In genomic region chr5:116378007-116378831, GRCh38 we compare ENCODE assay signal across 2 cellular contexts.
TF ChIP-seq lines count a peak whose summit lies in the region.

No MANE protein-coding gene starts in this region.

TF ChIP-seq in HEK293, 187 proteins besides CTCF, POLR2A, EP300 and RAD21 (continued from another document and continues in another):
- TF ChIP-seq ZNF148 (tag by site-specific recombination; IDR thresholded peaks at IDR 0.05; ENCODE audit: borderline replicate concordance) = no peak
- peak; percentile 94 for TF ChIP-seq KLF17 (tag by site-specific recombination; IDR thresholded peaks at IDR 0.05)
- TF ChIP-seq ATF2 (tag by site-specific recombination; IDR thresholded peaks at IDR 0.05; ENCODE audit: low read depth) = peak; percentile 61
- no peak for TF ChIP-seq GLI2 (tag by site-specific recombination; IDR thresholded peaks at IDR 0.05; ENCODE audit: borderline replicate concordance, low read depth)
- TF ChIP-seq SCRT1 (tag by site-specific recombination; IDR thresholded peaks at IDR 0.05; ENCODE audit: borderline replicate concordance) = peak; percentile 70; the same call in 1 of the 2 replicates
- TF ChIP-seq ZNF24 (tag by site-specific recombination; IDR thresholded peaks at IDR 0.05) = peak; percentile 61; the same call in 1 of the 2 replicates
- TF ChIP-seq ZFHX2 (tag by site-specific recombination; conservative IDR thresholded peaks at IDR 0.05) = peak; percentile 46; the same call in 1 of the 2 replicates
- TF ChIP-seq ZNF488 (tag by site-specific recombination; IDR thresholded peaks at IDR 0.05) = 0 out of 2 replicates have a peak, but pooled peaks have one; percentile 29
- no peak for TF ChIP-seq AEBP2 (tag by site-specific recombination; IDR thresholded peaks at IDR 0.05; ENCODE audit: borderline replicate concordance)
- no peak for TF ChIP-seq HOXA7 (CRISPR knock-in tag; IDR thresholded peaks at IDR 0.05; ENCODE audit: borderline replicate concordance)
- no peak for TF ChIP-seq BCL11B (tag by site-specific recombination; IDR thresholded peaks at IDR 0.05; ENCODE audit: low read depth)
- TF ChIP-seq KLF1 (tag by site-specific recombination; IDR thresholded peaks at IDR 0.05) = peak; percentile 62
- no peak for TF ChIP-seq ZNF416 (tag by site-specific recombination; IDR thresholded peaks at IDR 0.05)
- TF ChIP-seq PBX3 (CRISPR knock-in tag; IDR thresholded peaks at IDR 0.05) = 0 out of 2 replicates have a peak, but pooled peaks have one; percentile 42

TF ChIP-seq in K562, 482 proteins besides CTCF, POLR2A, EP300 and RAD21 (continued from another document):
- no peak for TF ChIP-seq THRA (IDR thresholded peaks at IDR 0.05)
- no peak for TF ChIP-seq HSF4 (CRISPR knock-in tag; IDR thresholded peaks at IDR 0.05; ENCODE audit: borderline replicate concordance)
- no peak for TF ChIP-seq CTBP1 (IDR thresholded peaks at IDR 0.05; ENCODE audit: borderline replicate concordance)
- no peak for TF ChIP-seq ZNF282 (CRISPR knock-in tag; IDR thresholded peaks at IDR 0.05)
- TF ChIP-seq DPF2 (IDR thresholded peaks at IDR 0.05) = no peak
- no peak for TF ChIP-seq E4F1 (CRISPR knock-in tag; IDR thresholded peaks at IDR 0.05; ENCODE audit: borderline replicate concordance)
- no peak for TF ChIP-seq CXXC5 (CRISPR knock-in tag; IDR thresholded peaks at IDR 0.05)
- no peak for TF ChIP-seq ZFPM2 (CRISPR knock-in tag; IDR thresholded peaks at IDR 0.05)
- TF ChIP-seq TFAP4 (CRISPR knock-in tag; IDR thresholded peaks at IDR 0.05; ENCODE audit: borderline replicate concordance) = peak; percentile 39; the same call in 1 of the 2 replicates
- TF ChIP-seq PRMT5 (CRISPR knock-in tag; IDR thresholded peaks at IDR 0.05) = no peak
- TF ChIP-seq NR1H2 (CRISPR knock-in tag; IDR thresholded peaks at IDR 0.05) = no peak
- TF ChIP-seq SMAD1 (IDR thresholded peaks at IDR 0.05; ENCODE audit: low read depth, low read length, partially characterized antibody) = no peak
- no peak for TF ChIP-seq PRPF4 (IDR thresholded peaks at IDR 0.05; ENCODE audit: insufficient read depth, low read depth, low read length, poor library complexity, severe bottlenecking)
- 0 out of 2 replicates have a peak, but pooled peaks have one; percentile 28 for TF ChIP-seq L3MBTL2 (IDR thresholded peaks at IDR 0.05)
- no peak for TF ChIP-seq ATF6 (CRISPR knock-in tag; IDR thresholded peaks at IDR 0.05)
- TF ChIP-seq ZNF174 (CRISPR knock-in tag; IDR thresholded peaks at IDR 0.05) = no peak
- TF ChIP-seq TSHZ1 (CRISPR knock-in tag; IDR thresholded peaks at IDR 0.05) = no peak
- TF ChIP-seq KDM5B (IDR thresholded peaks at IDR 0.05; ENCODE audit: insufficient replicate concordance, low read depth, low read length) = no peak
